ENCODE assay signal across 21 cellular contexts in genomic region chr4:3330682-3331081, GRCh38. TPM values are rescaled to one million over a fixed set of nuclear protein-coding genes. Genes with fewer than 3 reads are reported as not detected.
DNase-seq lines count a peak whose midpoint lies in the region; ATAC-seq and TF ChIP-seq lines count a peak whose summit lies in the region.
"Had no signal": no experiment of that assay in that cellular context is flagged by ENCODE, and none has a peak within 500 bp of the region (broad histone marks: within the 10 kb centered on the region; RNA-seq: fewer than 3 reads in every experiment).

No MANE protein-coding gene starts in this region.

- peak; percentile 13 for DNase-seq in activated T-cell treated with anti-CD3 and anti-CD28 coated beads, Interleukin-2, amount 50 U/mL, for 24 hours
- DNase-seq in activated T-cell treated with anti-CD3 and anti-CD28 coated beads, Interleukin-2, amount 50 U/mL, for 4 hours, result no peak
- DNase-seq in SIG-M5 treated with dmso at 0.1 percent for 504 hours (lab: John Stamatoyannopoulos, UW; ENCODE audit: unreplicated experiment) (peak; percentile 87), right atrium auricular region (ENCODE audit: low spot score) (peak; percentile 44), type B pancreatic cell (ENCODE audit: extremely low spot score, unreplicated experiment) (peak; percentile 24), GM13976 (ENCODE audit: low spot score) (no peak), NCI-H2029 treated with DMSO at 0.1 percent for 48 hours (lab: John Stamatoyannopoulos, UW) (no peak), globus pallidus (ENCODE audit: low spot score) (no peak)
- DNase-seq: activated naive CD4-positive, alpha-beta T cell treated with Interleukin-2 at 50 U/mL for 16 hours; anterior cingulate cortex; cerebellar nuclear complex; hippocampal formation; kidney; NCI-H2081; NCI-H446 treated with DMSO at 0.1 percent for 48 hours; SHP77; stimulated activated CD4-positive, alpha-beta T cell treated with anti-CD3 and anti-CD28 coated beads, Interleukin-15, amount 100 ng/mL, for 24 hours; thyroid gland had no signal

- in situ Hi-C loops in GM13976 (cut with MboI; ENCODE audit: low sequenced_read_pairs, unreplicated experiment), result no loop called here

- no peak overlapping the region for H3K4me3 ChIP-seq in right atrium auricular region
- H3K4me3 ChIP-seq: thyroid gland had no signal

- no peaks in the 10 kb centered on the region for H3K9me3 ChIP-seq in right atrium auricular region
- H3K9me3 ChIP-seq: thyroid gland had no signal

- H3K36me3 ChIP-seq in right atrium auricular region, result no peaks in the 10 kb centered on the region
- H3K36me3 ChIP-seq: thyroid gland had no signal

- no peaks in the 10 kb centered on the region for H3K36me3 Mint-ChIP-seq in activated T-cell treated with anti-CD3 and anti-CD28 coated beads, Interleukin-2, amount 50 U/mL, for 24 hours (ENCODE audit: low read depth)
- H3K36me3 Mint-ChIP-seq in activated T-cell treated with anti-CD3 and anti-CD28 coated beads, Interleukin-2, amount 50 U/mL, for 4 hours (ENCODE audit: insufficient read depth), result no peaks in the 10 kb centered on the region
- H3K36me3 Mint-ChIP-seq in type B pancreatic cell, result peaks cover 30% of the 10 kb centered on the region
- H3K36me3 Mint-ChIP-seq: stimulated activated effector memory CD8-positive, alpha-beta T cell treated with anti-CD3 and anti-CD28 coated beads, Interleukin-12 subunit alpha, Interleukin-12 subunit beta, amount 100 ng/mL, for 72 hours had no signal

- H3K4me3 Mint-ChIP-seq in activated T-cell treated with anti-CD3 and anti-CD28 coated beads, Interleukin-2, amount 50 U/mL, for 24 hours, result no peak overlapping the region
- no peak overlapping the region for H3K4me3 Mint-ChIP-seq in activated T-cell treated with anti-CD3 and anti-CD28 coated beads, Interleukin-2, amount 50 U/mL, for 4 hours
- no peak overlapping the region for H3K4me3 Mint-ChIP-seq in type B pancreatic cell
- H3K4me3 Mint-ChIP-seq: stimulated activated effector memory CD8-positive, alpha-beta T cell treated with anti-CD3 and anti-CD28 coated beads, Interleukin-12 subunit alpha, Interleukin-12 subunit beta, amount 100 ng/mL, for 72 hours; T-helper 2 cell treated with Interferon-gamma antibody and Interleukin-4, amounts not matched to agents 5 μg/mL and 100 μg/mL, for 36 hours had no signal

- H3K4me1 Mint-ChIP-seq in activated T-cell treated with anti-CD3 and anti-CD28 coated beads, Interleukin-2, amount 50 U/mL, for 24 hours (ENCODE audit: low read depth), result peaks cover 9% of the 10 kb centered on the region
- peaks cover 6% of the 10 kb centered on the region for H3K4me1 Mint-ChIP-seq in activated T-cell treated with anti-CD3 and anti-CD28 coated beads, Interleukin-2, amount 50 U/mL, for 4 hours (ENCODE audit: low read depth)
- H3K4me1 Mint-ChIP-seq in type B pancreatic cell (ENCODE audit: unreplicated experiment), result peaks cover 24% of the 10 kb centered on the region

- no peaks in the 10 kb centered on the region for H3K27me3 Mint-ChIP-seq in activated T-cell treated with anti-CD3 and anti-CD28 coated beads, Interleukin-2, amount 50 U/mL, for 24 hours
- no peaks in the 10 kb centered on the region for H3K27me3 Mint-ChIP-seq in activated T-cell treated with anti-CD3 and anti-CD28 coated beads, Interleukin-2, amount 50 U/mL, for 4 hours (ENCODE audit: low read depth)
- H3K27me3 Mint-ChIP-seq in type B pancreatic cell, result no peaks in the 10 kb centered on the region

- H3K4me1 ChIP-seq in right atrium auricular region, result peaks cover 0 to 4% of the 10 kb centered on the region in 2 donors

- TF ChIP-seq CTCF in right atrium auricular region (IDR thresholded peaks at IDR 0.05) (no peak), type B pancreatic cell (conservative IDR thresholded peaks at IDR 0.05) (no peak), GM13976 (IDR thresholded peaks at IDR 0.05; ENCODE audit: borderline replicate concordance, control extremely low read depth, extremely low read depth, insufficient read depth, missing control alignments) (no peak)

- no peaks in the 10 kb centered on the region for H3K27me3 ChIP-seq in right atrium auricular region
- H3K27me3 ChIP-seq: thyroid gland had no signal

- no peak overlapping the region for H3K27ac Mint-ChIP-seq in activated T-cell treated with anti-CD3 and anti-CD28 coated beads, Interleukin-2, amount 50 U/mL, for 24 hours
- no peak overlapping the region for H3K27ac Mint-ChIP-seq in type B pancreatic cell
- H3K27ac Mint-ChIP-seq: stimulated activated effector memory CD8-positive, alpha-beta T cell treated with anti-CD3 and anti-CD28 coated beads, Interleukin-12 subunit alpha, Interleukin-12 subunit beta, amount 100 ng/mL, for 72 hours; T-helper 2 cell treated with Interferon-gamma antibody and Interleukin-4, amounts not matched to agents 5 μg/mL and 100 μg/mL, for 36 hours had no signal

- no peaks in the 10 kb centered on the region for H3K9me3 Mint-ChIP-seq in activated T-cell treated with anti-CD3 and anti-CD28 coated beads, Interleukin-2, amount 50 U/mL, for 24 hours
- H3K9me3 Mint-ChIP-seq in activated T-cell treated with anti-CD3 and anti-CD28 coated beads, Interleukin-2, amount 50 U/mL, for 4 hours, result no peaks in the 10 kb centered on the region
- H3K9me3 Mint-ChIP-seq in type B pancreatic cell, result no peaks in the 10 kb centered on the region
- H3K9me3 Mint-ChIP-seq: stimulated activated effector memory CD8-positive, alpha-beta T cell treated with anti-CD3 and anti-CD28 coated beads, Interleukin-12 subunit alpha, Interleukin-12 subunit beta, amount 100 ng/mL, for 72 hours; T-helper 2 cell treated with Interferon-gamma antibody and Interleukin-4, amounts not matched to agents 5 μg/mL and 100 μg/mL, for 36 hours had no signal

- ATAC-seq in activated T-cell treated with anti-CD3 and anti-CD28 coated beads, Interleukin-2, amount 50 U/mL, for 4 hours, result no peak
- ATAC-seq: stimulated activated effector memory CD8-positive, alpha-beta T cell treated with anti-CD3 and anti-CD28 coated beads, Interleukin-12 subunit alpha, Interleukin-12 subunit beta, amount 100 ng/mL, for 72 hours had no signal

- no peak overlapping the region for H3K27ac ChIP-seq in right atrium auricular region
- H3K27ac ChIP-seq: C4-2B, thyroid gland had no signal

RNA-seq across cellular contexts. Expression of gene RGS12, which starts 37.9 kb away (rescaled TPM):
- total RNA-seq in activated T-cell treated with anti-CD3 and anti-CD28 coated beads, Interleukin-2, amount 50 U/mL, for 4 hours, result 1 to 10 TPM; 2.3 to 3.0 (median 2.5) TPM
- total RNA-seq in right atrium auricular region, result 1 to 10 TPM; 7.0 to 9.9 TPM
- 35.7 and 67.5 TPM in 2 replicates for total RNA-seq in type B pancreatic cell (ENCODE audit: low replicate concordance)

Comparison
In these comparisons a context has a peak if more than half of its experiments do, and no peak if none do; other contexts are left out.
1. DNase-seq: peak in activated T-cell treated with anti-CD3 and anti-CD28 coated beads, Interleukin-2, amount 50 U/mL, for 24 hours (single experiment), SIG-M5 treated with dmso at 0.1 percent for 504 hours (single experiment), right atrium auricular region (single experiment) and type B pancreatic cell (single experiment); none in activated T-cell treated with anti-CD3 and anti-CD28 coated beads, Interleukin-2, amount 50 U/mL, for 4 hours (single experiment), GM13976 (single experiment), NCI-H2029 treated with DMSO at 0.1 percent for 48 hours (single experiment) and globus pallidus (single experiment).